Comparison of ENCODE assay signal across 18 cellular contexts in genomic region chr4:187366530-187367279, GRCh38.
"Had no signal": no experiment of that assay in that cellular context is flagged by ENCODE, and none has a peak within 500 bp of the region (broad histone marks: within the 10 kb centered on the region; RNA-seq: fewer than 3 reads in every experiment).

No MANE protein-coding gene starts in this region.

- H3K27ac ChIP-seq: epithelial cell of prostate, esophagus muscularis mucosa, gastrocnemius medialis, heart right ventricle, sigmoid colon, skin epidermis, testis, tibial nerve had no signal

- DNase-seq: effector memory CD4-positive, alpha-beta T cell; gastrocnemius medialis; heart right ventricle; hypothalamus; kidney; left cardiac atrium; mesendoderm; naive B cell; sigmoid colon; stimulated activated CD4-positive, alpha-beta T cell treated with anti-CD3 and anti-CD28 coated beads, Interleukin-2, amount 100 ng/mL, for 24 hours; stimulated activated CD4-positive, alpha-beta T cell treated with anti-CD3 and anti-CD28 coated beads, Interleukin-4, amount 100 ng/mL, for 4 hours; stimulated activated naive B cell treated with anti-CD40 and anti-IgM and Interleukin-4, amounts not matched to agents 10 μg/mL and 1 μg/mL and 100 μg/mL, for 72 hours; stimulated activated naive CD8-positive, alpha-beta T cell treated with anti-CD3 and anti-CD28 coated beads, Interleukin-15, amount 100 ng/mL, for 72 hours; testis had no signal

- H3K4me3 ChIP-seq: esophagus muscularis mucosa, gastrocnemius medialis, heart right ventricle, sigmoid colon, skin epidermis, testis, tibial nerve had no signal

- H3K27me3 ChIP-seq: esophagus muscularis mucosa, gastrocnemius medialis, heart right ventricle, sigmoid colon, testis, tibial nerve had no signal

- H3K36me3 ChIP-seq: esophagus muscularis mucosa, gastrocnemius medialis, heart right ventricle, sigmoid colon, tibial nerve had no signal

- H3K9me3 ChIP-seq: esophagus muscularis mucosa, gastrocnemius medialis, sigmoid colon, testis, tibial nerve had no signal

- ATAC-seq: gastrocnemius medialis; heart right ventricle; left cardiac atrium; stimulated activated naive B cell treated with anti-CD40 and anti-IgM and Interleukin-4, amounts not matched to agents 10 μg/mL and 1 μg/mL and 100 μg/mL, for 72 hours; stimulated activated naive CD8-positive, alpha-beta T cell treated with anti-CD3 and anti-CD28 coated beads, Interleukin-15, amount 100 ng/mL, for 72 hours had no signal

- H3K4me1 ChIP-seq: esophagus muscularis mucosa, gastrocnemius medialis, heart right ventricle, sigmoid colon, testis, tibial nerve had no signal
